Comparison of ENCODE assay signal across 8 cellular contexts in genomic region chr3:97763586-97764148, GRCh38. TPM values are rescaled to one million over a fixed set of nuclear protein-coding genes. Genes with fewer than 3 reads are reported as not detected.
DNase-seq lines count a peak whose midpoint lies in the region; ATAC-seq, FAIRE-seq and TF ChIP-seq lines count a peak whose summit lies in the region.

No MANE protein-coding gene starts in this region.

- no peaks in the 10 kb centered on the region for H3K36me3 Mint-ChIP-seq in CD14-positive monocyte
- no peaks in the 10 kb centered on the region for H3K36me3 Mint-ChIP-seq in naive B cell

- no peaks in the 10 kb centered on the region for H3K9me3 Mint-ChIP-seq in CD14-positive monocyte
- peaks cover 0 to 2% (median 0%) of the 10 kb centered on the region in 7 donors for H3K9me3 Mint-ChIP-seq in naive B cell

- FAIRE-seq in bronchial epithelial cell (lab: Jason Lieb, UNC) = no peak

- peaks cover 16% of the 10 kb centered on the region for H3K4me1 Mint-ChIP-seq in CD14-positive monocyte
- peaks cover 15 to 29% (median 26%) of the 10 kb centered on the region in 3 donors for H3K4me1 Mint-ChIP-seq in naive B cell

- 62% methylated on average over 7 of the region's 11 CpGs for WGBS in HUES64

- TF ChIP-seq CTCF in CD14-positive monocyte (IDR thresholded peaks at IDR 0.05) (no peak), bronchial epithelial cell (IDR thresholded peaks at IDR 0.05; ENCODE audit: insufficient read depth, low read length, severe bottlenecking) (no peak), GM13976 (IDR thresholded peaks at IDR 0.05; ENCODE audit: borderline replicate concordance, control extremely low read depth, extremely low read depth, insufficient read depth, missing control alignments) (no peak)

- intact Hi-C loops in CD14-positive monocyte (cut with micrococcal nuclease) = no loop called here

- H3K27me3 ChIP-seq in HUES64 (ENCODE audit: insufficient read depth, low read length) = no peaks in the 10 kb centered on the region
- H3K27me3 ChIP-seq in bronchial epithelial cell (ENCODE audit: control insufficient read depth, insufficient read depth, low read length) = no peaks in the 10 kb centered on the region

- peak overlapping the region in 1 of 7 donors; percentile 95 for H3K27ac Mint-ChIP-seq in CD14-positive monocyte
- peak overlapping the region in 5 of 6 donors; percentile 90 to 97 (median 96) for H3K27ac Mint-ChIP-seq in naive B cell

- DNase-seq in CD14-positive monocyte (ENCODE audit: low spot score) (no peak), bronchial epithelial cell (ENCODE audit: low read depth) (no peak), naive B cell (no peak), SHP77 treated with DMSO at 0.1 percent for 48 hours (lab: John Stamatoyannopoulos, UW) (no peak), GM13976 (ENCODE audit: low spot score) (no peak), OCI-M1 (lab: John Stamatoyannopoulos, UW) (no peak)

- in situ Hi-C loops in GM13976 (cut with MboI; ENCODE audit: low sequenced_read_pairs, unreplicated experiment) = no loop called here

- H3K9ac ChIP-seq in HUES64 (ENCODE audit: low read depth, low read length) = peak overlapping the region; percentile 63

- H3K9me3 ChIP-seq in HUES64 (ENCODE audit: insufficient read depth, low read depth, low read length) = no peaks in the 10 kb centered on the region

- peaks cover 17% of the 10 kb centered on the region for H3K4me1 ChIP-seq in HUES64 (ENCODE audit: insufficient read depth, low read length)

- no peak for ATAC-seq in naive B cell (ENCODE audit: low read depth in 2 of 2)
- no peak for ATAC-seq in GM21526 (IDR thresholded peaks at IDR 0.05; ENCODE audit: low FRiP score, unreplicated experiment)

- H3K4me3 ChIP-seq in HUES64 (ENCODE audit: low read length) (peak overlapping the region; percentile 93), bronchial epithelial cell (ENCODE audit: low read depth, low read length) (peak overlapping the region; percentile 63)

- H3K27me3 Mint-ChIP-seq in CD14-positive monocyte (ENCODE audit: low read depth in 3 of 3) (peaks cover 0 to 2% (median 0%) of the 10 kb centered on the region in 3 donors), naive B cell (peaks cover 4 to 10% (median 6%) of the 10 kb centered on the region in 3 donors)

- H3K4me3 Mint-ChIP-seq in CD14-positive monocyte (peak overlapping the region; percentile 99), naive B cell (peak overlapping the region; percentile 95 to 99 (median 98))

- H3K36me3 ChIP-seq in HUES64 (ENCODE audit: insufficient read depth, low read length) (peaks cover 4% of the 10 kb centered on the region; the same call in 1 of the 2 replicates), bronchial epithelial cell (ENCODE audit: control insufficient read depth, insufficient read depth, low read length) (no peaks in the 10 kb centered on the region)

- H3K27ac ChIP-seq in HUES64 (ENCODE audit: low read depth, low read length) = peak overlapping the region; percentile 62; the same call in 1 of the 2 replicates

RNA-seq across cellular contexts. Expression of gene ARL6, which starts 0.9 kb away (rescaled TPM):
- 1 to 10 TPM; 1.8 to 2.3 TPM for polyA plus RNA-seq in CD14-positive monocyte
- polyA plus RNA-seq in HUES64 (2013, experiment 1 of 2) = 5.1 TPM
- 5.0 TPM for polyA plus RNA-seq in HUES64 (2013, experiment 2 of 2)
- 2.6 and 3.6 TPM in 2 replicates for total RNA-seq in bronchial epithelial cell
- 1 to 10 TPM; 1.1 to 4.3 (median 2.5) TPM for polyA plus RNA-seq in naive B cell (ENCODE audit: low read depth in 6 of 6)

RNA-seq across cellular contexts. Expression of gene CRYBG3, which starts 58.1 kb away (rescaled TPM):
- polyA plus RNA-seq in CD14-positive monocyte = 1 to 10 TPM; 2.3 to 5.3 TPM
- polyA plus RNA-seq in HUES64 (2013, experiment 1 of 2) = 2.5 TPM
- 3.7 TPM for polyA plus RNA-seq in HUES64 (2013, experiment 2 of 2)
- total RNA-seq in bronchial epithelial cell = 13.4 and 17.7 TPM in 2 replicates
- polyA plus RNA-seq in naive B cell (ENCODE audit: low read depth in 6 of 6) = 1 to 10 TPM in 4 of 6 donors, under 1 TPM in 2; 0.76 to 2.9 (median 1.5) TPM
